8 cellular contexts compared by ENCODE assay signal in genomic region chr11:117876341-117877119, GRCh38. TPM values are rescaled to one million over a fixed set of nuclear protein-coding genes. Genes with fewer than 3 reads are reported as not detected.
DNase-seq lines count a peak whose midpoint lies in the region; ATAC-seq and TF ChIP-seq lines count a peak whose summit lies in the region.

A gene with protein sequence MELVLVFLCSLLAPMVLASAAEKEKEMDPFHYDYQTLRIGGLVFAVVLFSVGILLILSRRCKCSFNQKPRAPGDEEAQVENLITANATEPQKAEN (minus strand): TSS chr11:117876658. CDS start chr11:117842776, 33,882 bp downstream.

- H3K36me3 Mint-ChIP-seq in Caco-2 (ENCODE audit: insufficient read depth, unreplicated experiment), result no peaks in the 10 kb centered on the region

- ATAC-seq in HG03460 (IDR thresholded peaks at IDR 0.05; ENCODE audit: unreplicated experiment), result no peak
- ATAC-seq in GM19395 (IDR thresholded peaks at IDR 0.05; ENCODE audit: unreplicated experiment), result no peak

- H3K27me3 ChIP-seq in Caco-2 (replicated peaks; ENCODE audit: control insufficient read depth, insufficient read depth, low read length) (peaks cover 17% of the 10 kb centered on the region), iPS DF 6.9 (ENCODE audit: control insufficient read depth, insufficient read depth, low read length) (no peaks in the 10 kb centered on the region)

- BruUV-seq in Caco-2 (replicated peaks; lab: Mats Ljungman, UMichigan), result no TSS peak

- H3K9me3 Mint-ChIP-seq in Caco-2 (ENCODE audit: unreplicated experiment), result no peaks in the 10 kb centered on the region

- no peaks in the 10 kb centered on the region for H3K9me3 ChIP-seq in Caco-2
- no peaks in the 10 kb centered on the region for H3K9me3 ChIP-seq in iPS DF 6.9 (ENCODE audit: control insufficient read depth, insufficient read depth, low read length)

- DNase-seq in Caco-2, result peak; percentile 41 to 55
- DNase-seq in NCI-H2081 (lab: John Stamatoyannopoulos, UW), result peak; percentile 77 to 82
- DNase-seq in amygdala (lab: John Stamatoyannopoulos, UW), result peak in 33 of 56 donors; percentile 20 to 74 (median 51)
- DNase-seq in iPS DF 6.9 (ENCODE audit: low read depth, low spot score), result no peak
- DNase-seq in retinal pigment epithelial cell (ENCODE audit: low read depth), result no peak
- no peak for DNase-seq in activated gamma-delta T cell (lab: John Stamatoyannopoulos, UW)

- POLR2A ChIA-PET in Caco-2 (lab: Charles Lee), result interaction anchor here (1.0 kb wide), 1 partner anchor 70 kb away, joined by 7 read pairs; no protein-coding TSS in a partner anchor

- H3K4me3 Mint-ChIP-seq in Caco-2 (ENCODE audit: unreplicated experiment), result peak within 1 kb of the TSS; percentile 76

- no peak within 1 kb of the TSS for H3K27ac Mint-ChIP-seq in Caco-2 (ENCODE audit: unreplicated experiment)

- TF ChIP-seq CTCF in Caco-2 (IDR thresholded peaks at IDR 0.05; ENCODE audit: insufficient read depth in 1 of 2, low read depth in 1 of 2, low read length in 1 of 2, severe bottlenecking in 1 of 2, unreplicated experiment in 1 of 2), result no peak
- TF ChIP-seq CTCF in retinal pigment epithelial cell (conservative IDR thresholded peaks at IDR 0.05; ENCODE audit: low read depth, low read length), result no peak

- WGBS in iPS DF 6.9 (ENCODE audit: insufficient coverage, insufficient read length), result no CpG with 5 or more reads among the region's 63 CpGs

- H3K4me1 Mint-ChIP-seq in Caco-2 (ENCODE audit: low read depth, unreplicated experiment), result peaks cover 6% of the 10 kb centered on the region

- no peaks in the 10 kb centered on the region for H3K36me3 ChIP-seq in Caco-2 (ENCODE audit: control insufficient read depth, insufficient read depth, low read length)
- no peaks in the 10 kb centered on the region for H3K36me3 ChIP-seq in iPS DF 6.9 (ENCODE audit: control insufficient read depth, insufficient read depth, low read length)

- H3K4me3 ChIP-seq in Caco-2 (ENCODE audit: low read depth, low read length) (peak within 1 kb of the TSS; percentile 51), iPS DF 6.9 (ENCODE audit: low read length) (peak within 1 kb of the TSS; percentile 66; the same call in 1 of the 2 replicates), retinal pigment epithelial cell (ENCODE audit: low read length) (peak within 1 kb of the TSS; percentile 45)

- peaks cover 61% of the 10 kb centered on the region for H3K27me3 Mint-ChIP-seq in Caco-2 (ENCODE audit: insufficient read depth, unreplicated experiment)

- intact Hi-C loops in Caco-2 (cut with micrococcal nuclease; ENCODE audit: unreplicated experiment), result no loop called here

- H3K4me1 ChIP-seq in Caco-2, result peaks cover 14% of the 10 kb centered on the region; the same call in 1 of the 2 replicates
- H3K4me1 ChIP-seq in iPS DF 6.9 (ENCODE audit: control insufficient read depth, insufficient read depth, low read length), result peaks cover 12% of the 10 kb centered on the region; the same call in 1 of the 2 replicates

- CTCF ChIA-PET in Caco-2 (lab: Charles Lee), result interaction anchor here (0.6 to 3.6 kb wide), 9 partner anchors 31 to 177 kb away, joined by 3 to 23 read pairs (median 4); no protein-coding TSS in a partner anchor

- no peak within 1 kb of the TSS for H3K27ac ChIP-seq in iPS DF 6.9 (ENCODE audit: low read length)

RNA-seq across cellular contexts. Expression of the gene that starts here (rescaled TPM):
- total RNA-seq in Caco-2 (2022), result 0.86 and 1.0 TPM in 2 replicates

Comparison
In these comparisons a context has a peak if more than half of its experiments do, and no peak if none do; other contexts are left out.
1. DNase-seq: peak in Caco-2 (2 of 2), NCI-H2081 (2 of 2) and amygdala (33 of 56); none in iPS DF 6.9 (single experiment), retinal pigment epithelial cell (single experiment) and activated gamma-delta T cell (single experiment).
2. Peak in every context shown above with its lines, with median percentiles within 50 percentile points of each other: H3K4me3 ChIP-seq.